41 cellular contexts compared by ENCODE assay signal in the genomic region with DNA sequence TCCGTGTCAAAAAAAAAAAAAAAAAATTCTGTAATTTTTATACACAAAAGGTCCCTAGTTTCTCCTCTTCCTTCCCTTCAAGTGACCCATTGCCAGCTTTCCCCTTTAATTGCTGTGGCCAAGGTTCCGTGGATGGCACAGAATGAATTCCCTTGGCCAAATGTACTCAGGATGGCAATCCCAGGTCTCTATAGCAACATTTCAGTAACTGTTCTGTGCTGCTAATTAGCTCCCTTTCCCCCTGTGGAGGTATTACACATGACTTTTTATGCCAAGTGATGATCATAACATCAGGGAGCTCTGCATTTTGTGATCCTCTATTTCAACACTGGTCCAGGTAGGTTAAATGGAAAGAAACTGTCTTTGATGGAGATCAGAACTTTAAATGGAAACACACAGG. TPM values are rescaled to one million over a fixed set of nuclear protein-coding genes. Genes with fewer than 3 reads are reported as not detected.
"Had no signal": no experiment of that assay in that cellular context is flagged by ENCODE, and none has a peak within 500 bp of the region (broad histone marks: within the 10 kb centered on the region; RNA-seq: fewer than 3 reads in every experiment).

OR4F6 (plus strand) TSS at position 301 of the 400 bp plus-strand sequence. CDS start 2,211 bp downstream, outside the sequence.

- FAIRE-seq: bronchial epithelial cell had no signal

- H3K4me1 Mint-ChIP-seq: activated naive CD4-positive, alpha-beta T cell treated with anti-CD3 and anti-CD28 coated beads, Interleukin-2, amount 10 ng/mL, durations not matched to agents 7 days and 5 days; activated naive CD4-positive, alpha-beta T cell treated with anti-CD3 and anti-CD28 coated beads, Interleukin-2, amount 50 U/mL, for 24 hours; activated naive CD8-positive, alpha-beta T cell treated with anti-CD3 and anti-CD28 coated beads for 36 hours; activated naive CD8-positive, alpha-beta T cell treated with anti-CD3 and anti-CD28 coated beads, Interleukin-2, amount 10 ng/mL, durations not matched to agents 7 days and 5 days; activated naive CD8-positive, alpha-beta T cell treated with anti-CD3 and anti-CD28 coated beads, Interleukin-2, amount 50 U/mL, for 24 hours; activated T-helper 17 cell treated with anti-CD3 and anti-CD28 coated beads, Interleukin-2, amount 50 U/mL, for 72 hours; brain; central memory CD8-positive, alpha-beta T cell had no signal

- H3K9me3 Mint-ChIP-seq: activated naive CD4-positive, alpha-beta T cell treated with anti-CD3 and anti-CD28 coated beads for 36 hours; activated naive CD4-positive, alpha-beta T cell treated with anti-CD3 and anti-CD28 coated beads, Interleukin-2, amount 10 ng/mL, durations not matched to agents 7 days and 5 days; activated naive CD4-positive, alpha-beta T cell treated with anti-CD3 and anti-CD28 coated beads, Interleukin-2, amount 50 U/mL, for 24 hours; activated naive CD4-positive, alpha-beta T cell treated with anti-CD3 and anti-CD28 coated beads, Interleukin-2, amount 50 U/mL, for 72 hours; activated naive CD8-positive, alpha-beta T cell treated with anti-CD3 and anti-CD28 coated beads for 36 hours; activated naive CD8-positive, alpha-beta T cell treated with anti-CD3 and anti-CD28 coated beads, Interleukin-2, amount 10 ng/mL, durations not matched to agents 7 days and 5 days; activated naive CD8-positive, alpha-beta T cell treated with anti-CD3 and anti-CD28 coated beads, Interleukin-2, amount 50 U/mL, for 24 hours; activated T-cell treated with anti-CD3 and anti-CD28 coated beads, Interleukin-2, amount 50 U/mL, for 24 hours; activated T-cell treated with anti-CD3 and anti-CD28 coated beads, Interleukin-2, amount 50 U/mL, for 4 hours; activated T-cell treated with anti-CD3 and anti-CD28 coated beads, Interleukin-2, amount 50 U/mL, for 72 hours; activated T-helper 1 cell treated with anti-CD3 and anti-CD28 coated beads, Interleukin-12 subunit alpha, Interleukin-12 subunit beta, Interleukin-2, Interleukin-4 antibody, amounts not matched to agents 30 ng/mL and 10 ng/mL and 1 ng/mL, durations not matched to agents 14 hours and 24 hours and 36 hours; activated T-helper 17 cell treated with anti-CD3 and anti-CD28 coated beads, Interleukin-2, amount 50 U/mL, for 72 hours; activated T-helper 2 cell treated with anti-CD3 and anti-CD28 coated beads, Interferon-gamma antibody, Interleukin-2, Interleukin-4, amounts not matched to agents 10 μg/mL and 5 μg/mL and 100 μg/mL, durations not matched to agents 14 hours and 24 hours and 36 hours; brain had no signal

- H3K36me3 Mint-ChIP-seq: activated naive CD4-positive, alpha-beta T cell treated with anti-CD3 and anti-CD28 coated beads, Interleukin-2, amount 10 ng/mL, durations not matched to agents 7 days and 5 days; activated naive CD4-positive, alpha-beta T cell treated with anti-CD3 and anti-CD28 coated beads, Interleukin-2, amount 50 U/mL, for 24 hours; activated naive CD4-positive, alpha-beta T cell treated with anti-CD3 and anti-CD28 coated beads, Interleukin-2, amount 50 U/mL, for 72 hours; activated naive CD8-positive, alpha-beta T cell; activated naive CD8-positive, alpha-beta T cell treated with anti-CD3 and anti-CD28 coated beads for 36 hours; activated naive CD8-positive, alpha-beta T cell treated with anti-CD3 and anti-CD28 coated beads, Interleukin-2, amount 10 ng/mL, durations not matched to agents 7 days and 5 days; brain had no signal

- H3K4me3 ChIP-seq: adrenal gland, ascending aorta, body of pancreas, breast epithelium, cardiac muscle cell had no signal

- H3K27me3 Mint-ChIP-seq: activated naive CD8-positive, alpha-beta T cell treated with anti-CD3 and anti-CD28 coated beads for 36 hours had no signal

- H3K36me3 ChIP-seq: adrenal gland, ascending aorta, brain microvascular endothelial cell, breast epithelium, cardiac muscle cell had no signal

- H3K9me3 ChIP-seq: adrenal gland, ascending aorta, body of pancreas had no signal

- ATAC-seq: activated naive CD4-positive, alpha-beta T cell treated with anti-CD3 and anti-CD28 coated beads, Interleukin-2, amount 50 U/mL, for 72 hours; activated naive CD8-positive, alpha-beta T cell treated with anti-CD3 and anti-CD28 coated beads, Interleukin-2, amount 50 U/mL, for 24 hours; activated T-cell treated with anti-CD3 and anti-CD28 coated beads, Interleukin-2, amount 50 U/mL, for 4 hours; activated T-cell treated with anti-CD3 and anti-CD28 coated beads, Interleukin-2, amount 50 U/mL, for 72 hours; activated T-helper 17 cell treated with anti-CD3 and anti-CD28 coated beads, Interleukin-2, amount 50 U/mL, for 72 hours; body of pancreas had no signal

- H3K27ac Mint-ChIP-seq: activated naive CD4-positive, alpha-beta T cell treated with anti-CD3 and anti-CD28 coated beads for 36 hours; activated naive CD4-positive, alpha-beta T cell treated with anti-CD3 and anti-CD28 coated beads, Interleukin-2, amount 10 ng/mL, durations not matched to agents 7 days and 5 days; activated naive CD4-positive, alpha-beta T cell treated with anti-CD3 and anti-CD28 coated beads, Interleukin-2, amount 50 U/mL, for 24 hours; activated naive CD4-positive, alpha-beta T cell treated with anti-CD3 and anti-CD28 coated beads, Interleukin-2, amount 50 U/mL, for 72 hours; activated naive CD8-positive, alpha-beta T cell; activated naive CD8-positive, alpha-beta T cell treated with anti-CD3 and anti-CD28 coated beads for 36 hours; activated naive CD8-positive, alpha-beta T cell treated with anti-CD3 and anti-CD28 coated beads, Interleukin-2, amount 10 ng/mL, durations not matched to agents 7 days and 5 days; activated naive CD8-positive, alpha-beta T cell treated with anti-CD3 and anti-CD28 coated beads, Interleukin-2, amount 50 U/mL, for 24 hours; activated T-cell treated with anti-CD3 and anti-CD28 coated beads, Interleukin-2, amount 50 U/mL, for 24 hours; activated T-cell treated with anti-CD3 and anti-CD28 coated beads, Interleukin-2, amount 50 U/mL, for 72 hours; activated T-helper 1 cell treated with anti-CD3 and anti-CD28 coated beads, Interleukin-12 subunit alpha, Interleukin-12 subunit beta, Interleukin-2, Interleukin-4 antibody, amounts not matched to agents 30 ng/mL and 10 ng/mL and 1 ng/mL, durations not matched to agents 14 hours and 24 hours and 36 hours; activated T-helper 17 cell treated with anti-CD3 and anti-CD28 coated beads, Interleukin-2, amount 50 U/mL, for 72 hours; activated T-helper 2 cell treated with anti-CD3 and anti-CD28 coated beads, Interferon-gamma antibody, Interleukin-2, Interleukin-4, amounts not matched to agents 10 μg/mL and 5 μg/mL and 100 μg/mL, durations not matched to agents 14 hours and 24 hours and 36 hours; brain had no signal

- H3K27ac ChIP-seq: adrenal gland, ascending aorta, body of pancreas, brain microvascular endothelial cell, breast epithelium, cardiac muscle cell had no signal

- H3K27me3 ChIP-seq: adrenal gland, ascending aorta, body of pancreas, brain microvascular endothelial cell, breast epithelium, cardiac muscle cell had no signal

- H3K4me3 Mint-ChIP-seq: activated naive CD4-positive, alpha-beta T cell treated with anti-CD3 and anti-CD28 coated beads for 36 hours; activated naive CD4-positive, alpha-beta T cell treated with anti-CD3 and anti-CD28 coated beads, Interleukin-2, amount 10 ng/mL, durations not matched to agents 7 days and 5 days; activated naive CD4-positive, alpha-beta T cell treated with anti-CD3 and anti-CD28 coated beads, Interleukin-2, amount 50 U/mL, for 24 hours; activated naive CD8-positive, alpha-beta T cell; activated naive CD8-positive, alpha-beta T cell treated with anti-CD3 and anti-CD28 coated beads for 36 hours; activated naive CD8-positive, alpha-beta T cell treated with anti-CD3 and anti-CD28 coated beads, Interleukin-2, amount 10 ng/mL, durations not matched to agents 7 days and 5 days; activated naive CD8-positive, alpha-beta T cell treated with anti-CD3 and anti-CD28 coated beads, Interleukin-2, amount 50 U/mL, for 24 hours; activated T-cell treated with anti-CD3 and anti-CD28 coated beads, Interleukin-2, amount 50 U/mL, for 24 hours; activated T-cell treated with anti-CD3 and anti-CD28 coated beads, Interleukin-2, amount 50 U/mL, for 4 hours; activated T-cell treated with anti-CD3 and anti-CD28 coated beads, Interleukin-2, amount 50 U/mL, for 72 hours; activated T-helper 1 cell treated with anti-CD3 and anti-CD28 coated beads, Interleukin-12 subunit alpha, Interleukin-12 subunit beta, Interleukin-2, Interleukin-4 antibody, amounts not matched to agents 30 ng/mL and 10 ng/mL and 1 ng/mL, durations not matched to agents 14 hours and 24 hours and 36 hours; activated T-helper 17 cell treated with anti-CD3 and anti-CD28 coated beads, Interleukin-2, amount 50 U/mL, for 72 hours; brain; central memory CD8-positive, alpha-beta T cell had no signal

- H3K4me1 ChIP-seq: adrenal gland, ascending aorta, body of pancreas, breast epithelium had no signal

- DNase-seq: activated effector memory CD4-positive, alpha-beta T cell treated with anti-CD3 and anti-CD28 coated beads, Interleukin-2, amount 50 U/mL, for 16 hours; activated effector memory CD4-positive, alpha-beta T cell treated with Interleukin-2 at 50 U/mL for 16 hours; activated gamma-delta T cell; activated gamma-delta T cell treated with Interleukin-2 at 50 U/mL for 16 hours; activated naive CD4-positive, alpha-beta T cell; activated naive CD4-positive, alpha-beta T cell treated with anti-CD3 and anti-CD28 coated beads for 36 hours; activated naive CD4-positive, alpha-beta T cell treated with anti-CD3 and anti-CD28 coated beads, Interleukin-2, amount 10 ng/mL, durations not matched to agents 7 days and 5 days; activated naive CD4-positive, alpha-beta T cell treated with anti-CD3 and anti-CD28 coated beads, Interleukin-2, amount 50 U/mL, for 16 hours; activated naive CD4-positive, alpha-beta T cell treated with Interleukin-2 at 50 U/mL for 16 hours; activated naive CD8-positive, alpha-beta T cell treated with anti-CD3 and anti-CD28 coated beads for 36 hours; activated naive CD8-positive, alpha-beta T cell treated with anti-CD3 and anti-CD28 coated beads, Interleukin-2, amount 10 ng/mL, durations not matched to agents 7 days and 5 days; activated naive CD8-positive, alpha-beta T cell treated with anti-CD3 and anti-CD28 coated beads, Interleukin-2, amount 50 U/mL, for 24 hours; activated T-cell treated with anti-CD3 and anti-CD28 coated beads, Interleukin-2, amount 50 U/mL, for 24 hours; activated T-cell treated with anti-CD3 and anti-CD28 coated beads, Interleukin-2, amount 50 U/mL, for 4 hours; activated T-cell treated with anti-CD3 and anti-CD28 coated beads, Interleukin-2, amount 50 U/mL, for 48 hours; activated T-cell treated with anti-CD3 and anti-CD28 coated beads, Interleukin-2, amount 50 U/mL, for 72 hours; adrenal gland; amygdala; anterior cingulate cortex; aorta; body of pancreas; brain microvascular endothelial cell; caudate nucleus; central memory CD4-positive, alpha-beta T cell; cerebellar nuclear complex had no signal

RNA-seq across cellular contexts. Expression of gene OR4F6, which starts in this region (rescaled TPM):
- total RNA-seq: activated naive CD4-positive, alpha-beta T cell treated with anti-CD3 and anti-CD28 coated beads for 36 hours; activated naive CD4-positive, alpha-beta T cell treated with anti-CD3 and anti-CD28 coated beads, Interleukin-2, amount 50 U/mL, for 72 hours; activated naive CD8-positive, alpha-beta T cell treated with anti-CD3 and anti-CD28 coated beads for 36 hours; activated naive CD8-positive, alpha-beta T cell treated with anti-CD3 and anti-CD28 coated beads, Interleukin-2, amount 10 ng/mL, durations not matched to agents 7 days and 5 days; activated T-cell treated with anti-CD3 and anti-CD28 coated beads, Interleukin-2, amount 50 U/mL, for 4 hours; activated T-cell treated with anti-CD3 and anti-CD28 coated beads, Interleukin-2, amount 50 U/mL, for 72 hours; activated T-helper 1 cell treated with anti-CD3 and anti-CD28 coated beads, Interleukin-12 subunit alpha, Interleukin-12 subunit beta, Interleukin-2, Interleukin-4 antibody, amounts not matched to agents 30 ng/mL and 10 ng/mL and 1 ng/mL, durations not matched to agents 14 hours and 24 hours and 36 hours; activated T-helper 17 cell treated with anti-CD3 and anti-CD28 coated beads, Interleukin-2, amount 50 U/mL, for 72 hours; activated T-helper 2 cell treated with anti-CD3 and anti-CD28 coated beads, Interferon-gamma antibody, Interleukin-2, Interleukin-4, amounts not matched to agents 10 μg/mL and 5 μg/mL and 100 μg/mL, durations not matched to agents 14 hours and 24 hours and 36 hours; adrenal gland; aorta; ascending aorta; body of pancreas; breast epithelium; bronchial epithelial cell; cardiac muscle cell; cardiac septum; cerebellum; chondrocyte had no signal
- polyA plus RNA-seq: adipose tissue, adrenal gland, aorta, cardiac muscle cell had no signal
